25 cellular contexts compared by ENCODE assay signal in genomic region chr14:26897186-26897585, GRCh38.
"Had no signal": no experiment of that assay in that cellular context is flagged by ENCODE, and none has a peak within 500 bp of the region (broad histone marks: within the 10 kb centered on the region; RNA-seq: fewer than 3 reads in every experiment).

No MANE protein-coding gene starts in this region.

- H3K9me3 ChIP-seq: esophagus squamous epithelium, prostate gland, testis, tibial artery had no signal

- H3K4me1 ChIP-seq: esophagus squamous epithelium, lower lobe of right lung, prostate gland, spleen, testis, tibial artery had no signal

- H3K27ac ChIP-seq: coronary artery, esophagus squamous epithelium, lower lobe of right lung, prostate gland, skin epidermis, spleen, testis, tibial artery had no signal

- H3K36me3 Mint-ChIP-seq: stimulated activated memory B cell treated with anti-CD40 and anti-IgM and Interleukin-4, amounts not matched to agents 10 μg/mL and 1 μg/mL and 100 μg/mL, for 72 hours; type B pancreatic cell had no signal

- H3K4me3 ChIP-seq: coronary artery, esophagus squamous epithelium, lower lobe of right lung, prostate gland, skin epidermis, spleen, testis, tibial artery had no signal

- H3K4me3 Mint-ChIP-seq: naive thymus-derived CD8-positive, alpha-beta T cell; neural crest cell; stimulated activated memory B cell treated with anti-CD40 and anti-IgM and Interleukin-4, amounts not matched to agents 10 μg/mL and 1 μg/mL and 100 μg/mL, for 72 hours; type B pancreatic cell had no signal

- H3K27me3 ChIP-seq: esophagus squamous epithelium, spleen, testis, tibial artery had no signal

- H3K36me3 ChIP-seq: esophagus squamous epithelium, lower lobe of right lung, prostate gland, spleen, tibial artery had no signal

- FAIRE-seq: endothelial cell of umbilical vein, frontal cortex, kidney had no signal

- H3K27me3 Mint-ChIP-seq: naive thymus-derived CD8-positive, alpha-beta T cell; stimulated activated memory B cell treated with anti-CD40 and anti-IgM and Interleukin-4, amounts not matched to agents 10 μg/mL and 1 μg/mL and 100 μg/mL, for 72 hours; type B pancreatic cell had no signal

- ATAC-seq: left colon; lower lobe of right lung; naive thymus-derived CD8-positive, alpha-beta T cell; stimulated activated memory B cell treated with anti-CD40 and anti-IgM and Interleukin-4, amounts not matched to agents 10 μg/mL and 1 μg/mL and 100 μg/mL, for 72 hours; stimulated activated naive CD8-positive, alpha-beta T cell treated with anti-CD3 and anti-CD28 coated beads, Interleukin-15, Interleukin-2, amounts not matched to agents 100 U/mL and 50 U/mL, for 24 hours had no signal

- H3K4me1 Mint-ChIP-seq: naive thymus-derived CD8-positive, alpha-beta T cell; neural crest cell; stimulated activated memory B cell treated with anti-CD40 and anti-IgM and Interleukin-4, amounts not matched to agents 10 μg/mL and 1 μg/mL and 100 μg/mL, for 72 hours had no signal

- H3K27ac Mint-ChIP-seq: naive thymus-derived CD8-positive, alpha-beta T cell; stimulated activated memory B cell treated with anti-CD40 and anti-IgM and Interleukin-4, amounts not matched to agents 10 μg/mL and 1 μg/mL and 100 μg/mL, for 72 hours; type B pancreatic cell had no signal

- DNase-seq: dermis blood vessel endothelial cell; effector memory CD4-positive, alpha-beta T cell; erythroblast; esophagus squamous epithelium; kidney; left colon; left ventricle myocardium superior; lower lobe of right lung; naive thymus-derived CD8-positive, alpha-beta T cell; nucleus accumbens; right cardiac atrium; spleen; stimulated activated CD4-positive, alpha-beta T cell treated with anti-CD3 and anti-CD28 coated beads, Interleukin-4, amount 100 ng/mL, for 4 hours; stimulated activated naive CD8-positive, alpha-beta T cell treated with anti-CD3 and anti-CD28 coated beads, Interleukin-15, Interleukin-2, amounts not matched to agents 100 U/mL and 50 U/mL, for 24 hours; substantia nigra; testis; tibial artery had no signal
